In the genomic region with DNA sequence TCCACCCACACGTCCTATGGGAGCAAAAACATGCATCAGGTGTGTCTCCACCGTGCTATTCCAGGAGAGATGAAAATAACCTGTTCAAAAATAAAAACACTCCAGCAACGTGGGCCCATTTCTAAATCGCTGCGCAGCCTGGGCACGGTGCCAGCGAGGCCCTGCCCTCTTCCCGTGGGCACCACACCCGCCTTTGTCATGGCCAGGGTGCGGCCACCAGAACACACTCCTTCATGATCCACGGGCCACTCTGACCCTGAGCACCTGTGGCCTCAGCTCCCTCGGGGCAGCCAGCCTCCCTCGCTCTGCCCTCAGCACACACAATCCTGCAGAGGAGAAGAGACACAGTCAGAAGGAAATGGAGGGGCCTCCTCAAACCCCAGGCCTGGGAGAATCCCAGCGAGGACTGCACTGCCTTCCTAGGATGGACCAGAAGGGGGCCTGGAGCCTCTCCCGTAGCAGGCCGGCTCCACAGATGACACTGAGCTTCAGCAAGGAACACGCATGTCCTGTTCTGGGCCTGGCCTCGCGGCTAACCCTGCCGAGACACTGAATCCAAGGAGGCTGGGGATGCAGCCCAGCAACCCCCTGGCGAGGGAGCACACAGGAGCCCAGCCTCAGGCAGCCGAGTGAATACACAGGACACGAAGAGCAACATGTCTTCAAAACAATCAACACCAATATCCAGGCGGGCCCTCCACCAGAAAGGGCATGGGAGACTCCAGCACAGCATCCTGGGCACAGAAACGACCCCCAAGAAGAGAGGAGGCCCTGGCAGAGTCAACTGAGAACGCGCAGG, we compare ENCODE assay signal across 9 cellular contexts.
DNase-seq lines count a peak whose midpoint lies in the region; ATAC-seq, FAIRE-seq and TF ChIP-seq lines count a peak whose summit lies in the region.
"Had no signal": no experiment of that assay in that cellular context is flagged by ENCODE, and none has a peak within 500 bp of the region (broad histone marks: within the 10 kb centered on the region; RNA-seq: fewer than 3 reads in every experiment).

No MANE protein-coding gene starts in this region.

- DNase-seq in AG04449 (ENCODE audit: low read depth, low spot score) (no peak), HFF-Myc (ENCODE audit: extremely low read depth, low read depth) (no peak), bronchial epithelial cell (ENCODE audit: low read depth) (peak; percentile 16), memory B cell (ENCODE audit: low spot score in 2 of 2) (no peak), MV-4-11 (lab: John Stamatoyannopoulos, UW) (no peak), GM12892 (ENCODE audit: insufficient read length) (no peak), midbrain (lab: John Stamatoyannopoulos, UW) (no peak)
- DNase-seq in activated CD4-positive, alpha-beta T cell treated with anti-CD3 and anti-CD28 coated beads for 1 hour, result no peak

- CTCF ChIA-PET in AG04449 (lab: Yijun Ruan, JAX), result interaction anchor here (1.1 to 1.9 kb wide), 3 partner anchors 8 to 33 kb away, joined by 3 to 9 read pairs (median 5); no protein-coding TSS in a partner anchor

- peaks cover 19% of the 10 kb centered on the region for H3K4me1 Mint-ChIP-seq in memory B cell

- no peak for FAIRE-seq in bronchial epithelial cell (lab: Jason Lieb, UNC)
- FAIRE-seq in GM12892 (lab: Jason Lieb, UNC), result no peak

- peaks cover 4% of the 10 kb centered on the region for H3K9me3 Mint-ChIP-seq in memory B cell

- TF ChIP-seq POLR2A in GM12892 (IDR thresholded peaks at IDR 0.05; ENCODE audit: low read depth, low read length), result no peak

- no peak for ATAC-seq in memory B cell (ENCODE audit: low read depth)

- peaks cover 11% of the 10 kb centered on the region for H3K36me3 Mint-ChIP-seq in memory B cell

- POLR2A ChIA-PET in AG04449 (lab: Yijun Ruan, JAX), result no interaction called here

- H3K4me3 Mint-ChIP-seq in memory B cell, result peak overlapping the region; percentile 24

- H3K27me3 Mint-ChIP-seq in memory B cell, result no peaks in the 10 kb centered on the region

- H3K4me3 ChIP-seq in AG04449 (ENCODE audit: low read depth, low read length), result no peak overlapping the region
- H3K4me3 ChIP-seq in HFF-Myc (replicated peaks; ENCODE audit: low read depth, low read length), result no peak overlapping the region
- no peak overlapping the region for H3K4me3 ChIP-seq in bronchial epithelial cell (ENCODE audit: low read depth, low read length)
- H3K4me3 ChIP-seq: lung had no signal

- no peak overlapping the region for H3K27ac Mint-ChIP-seq in memory B cell

- no peaks in the 10 kb centered on the region for H3K27me3 ChIP-seq in bronchial epithelial cell (ENCODE audit: control insufficient read depth, insufficient read depth, low read length)

- TF ChIP-seq CTCF in AG04449 (IDR thresholded peaks at IDR 0.05; ENCODE audit: insufficient read depth, low read length, missing control alignments) (peak; percentile 61), HFF-Myc (IDR thresholded peaks at IDR 0.05; ENCODE audit: low read depth, low read length, missing control alignments) (peak; percentile 38), bronchial epithelial cell (IDR thresholded peaks at IDR 0.05; ENCODE audit: insufficient read depth, low read length, severe bottlenecking) (peak; percentile 6)

- peaks cover 7% of the 10 kb centered on the region for H3K36me3 ChIP-seq in bronchial epithelial cell (ENCODE audit: control insufficient read depth, insufficient read depth, low read length)

Comparison
In these comparisons a context has a peak if more than half of its experiments do, and no peak if none do; other contexts are left out.
1. CTCF ChIP-seq: peak in every context shown above with its lines; median percentile 61 in AG04449; 38 in HFF-Myc; 6 in bronchial epithelial cell.